In genomic region chr22:30327864-30328345, GRCh38 we compare ENCODE assay signal across 1 cellular context.
TF ChIP-seq lines count a peak whose summit lies in the region.

No MANE protein-coding gene starts in this region.

TF ChIP-seq in GM23338, 12 proteins besides CTCF, POLR2A, EP300 and RAD21 (continued from another document):
- TF ChIP-seq REST (IDR thresholded peaks at IDR 0.05; ENCODE audit: unreplicated experiment), result no peak
- TF ChIP-seq CREB1 (CRISPR knock-in tag; IDR thresholded peaks at IDR 0.05; ENCODE audit: low read depth), result no peak
- TF ChIP-seq EZH2phosphoT487 (IDR thresholded peaks at IDR 0.05; ENCODE audit: unreplicated experiment), result no peak
- TF ChIP-seq ZNF462 (CRISPR knock-in tag; IDR thresholded peaks at IDR 0.05), result no peak
- TF ChIP-seq ZNF114 (CRISPR knock-in tag; IDR thresholded peaks at IDR 0.05), result no peak
- no peak for TF ChIP-seq JUNB (IDR thresholded peaks at IDR 0.05; ENCODE audit: unreplicated experiment)
- TF ChIP-seq POLR2AphosphoS5 (IDR thresholded peaks at IDR 0.05; ENCODE audit: low read depth), result no peak
- TF ChIP-seq STAT1 (IDR thresholded peaks at IDR 0.05; ENCODE audit: unreplicated experiment), result no peak
- no peak for TF ChIP-seq NANOG (IDR thresholded peaks at IDR 0.05; ENCODE audit: borderline replicate concordance)
